In genomic region chr10:24901686-24902399, GRCh38 we compare ENCODE assay signal across 9 cellular contexts. TPM values are rescaled to one million over a fixed set of nuclear protein-coding genes. Genes with fewer than 3 reads are reported as not detected.
DNase-seq lines count a peak whose midpoint lies in the region; ATAC-seq and TF ChIP-seq lines count a peak whose summit lies in the region.
"Had no signal": no experiment of that assay in that cellular context is flagged by ENCODE, and none has a peak within 500 bp of the region (broad histone marks: within the 10 kb centered on the region; RNA-seq: fewer than 3 reads in every experiment).

No MANE protein-coding gene starts in this region.

- peaks cover 24% of the 10 kb centered on the region for H3K4me1 ChIP-seq in foreskin keratinocyte

- ATAC-seq in GM18868 (IDR thresholded peaks at IDR 0.05; ENCODE audit: unreplicated experiment) (peak; percentile 20), HG03108 (IDR thresholded peaks at IDR 0.05; ENCODE audit: unreplicated experiment) (peak; percentile 31), foreskin keratinocyte (peak; percentile 97), sciatic nerve (peak; percentile 87)

- H3K27me3 ChIP-seq in foreskin keratinocyte = no peaks in the 10 kb centered on the region

- peak overlapping the region; percentile 43 for H3K27ac ChIP-seq in foreskin keratinocyte

- TF ChIP-seq CTCF in foreskin keratinocyte (conservative IDR thresholded peaks at IDR 0.05) = no peak

- in situ Hi-C loops in KBM-7 (cut with MboI; ENCODE audit: low pct_unique_long_range_greater_than_20kb, low sequenced_read_pairs) = no loop called here

- DNase-seq in Ammon's horn (ENCODE audit: low spot score) (peak; percentile 74), T1000 (lab: John Stamatoyannopoulos, UW) (peak; percentile 68), foreskin keratinocyte (peak; percentile 91 to 96), sciatic nerve (ENCODE audit: low spot score) (no peak), KBM-7 (no peak), COR-L47 (lab: John Stamatoyannopoulos, UW) (no peak)
- DNase-seq: naive B cell had no signal

- intact Hi-C loops in sciatic nerve (cut with DNase I) = no loop called here

RNA-seq across cellular contexts. Expression of gene PRTFDC1, which starts 50.6 kb away (rescaled TPM):
- total RNA-seq in foreskin keratinocyte (8.5 and 8.7 TPM in 2 replicates), sciatic nerve (4.7 TPM)
- polyA plus RNA-seq in foreskin keratinocyte = 6.4 and 7.0 TPM in 2 replicates

Comparison
In these comparisons a context has a peak if more than half of its experiments do, and no peak if none do; other contexts are left out.
1. DNase-seq: peak in Ammon's horn (single experiment), T1000 (single experiment) and foreskin keratinocyte (2 of 2); none in sciatic nerve (single experiment), KBM-7 (single experiment) and COR-L47 (single experiment).
2. ATAC-seq: peak in every context shown above with its lines; median percentile 97 in foreskin keratinocyte; 87 in sciatic nerve; 31 in HG03108; 20 in GM18868.